Comparison of ENCODE assay signal across 8 cellular contexts in genomic region chr7:7567898-7568531, GRCh38. TPM values are rescaled to one million over a fixed set of nuclear protein-coding genes. Genes with fewer than 3 reads are reported as not detected.
DNase-seq lines count a peak whose midpoint lies in the region; ATAC-seq and TF ChIP-seq lines count a peak whose summit lies in the region.

No MANE protein-coding gene starts in this region.

- H3K4me3 Mint-ChIP-seq in CD4-positive, alpha-beta T cell = peak overlapping the region; percentile 89

- TF ChIP-seq CTCF in CD4-positive, alpha-beta T cell (IDR thresholded peaks at IDR 0.05) = no peak
- TF ChIP-seq CTCF in Loucy (conservative IDR thresholded peaks at IDR 0.05; ENCODE audit: low read length) = no peak
- no peak for TF ChIP-seq CTCF in colonic mucosa (IDR thresholded peaks at IDR 0.05)
- no peak for TF ChIP-seq CTCF in neural cell (IDR thresholded peaks at IDR 0.05; ENCODE audit: poor library complexity, severe bottlenecking)

- H4K20me1 ChIP-seq in Loucy (ENCODE audit: insufficient read depth, low read length, poor library complexity, severe bottlenecking) (peaks cover 15% of the 10 kb centered on the region), neural cell (ENCODE audit: insufficient read depth) (no peaks in the 10 kb centered on the region)

- H3K27me3 Mint-ChIP-seq in CD4-positive, alpha-beta T cell = no peaks in the 10 kb centered on the region

- no peak for ATAC-seq in CD4-positive, alpha-beta T cell (ENCODE audit: poor library complexity)

- CTCF ChIA-PET in CD4-positive, alpha-beta T cell (lab: Charles Lee) = interaction anchor here (1.3 to 1.4 kb wide), 2 partner anchors 12 to 386 kb away, joined by 3 to 4 read pairs; partner anchors contain the start of gene C1GALT1

- H3K27ac ChIP-seq in CD4-positive, alpha-beta T cell (ENCODE audit: low read depth, low read length) = no peak overlapping the region
- H3K27ac ChIP-seq in colonic mucosa (no peak overlapping the region), neural cell (ENCODE audit: low read length) (no peak overlapping the region)

- intact Hi-C loops in CD4-positive, alpha-beta T cell (cut with DNase I, micrococcal nuclease) = loop anchor here (5.0 to 10.0 kb wide), 2 partner anchors 74 to 383 kb away; partner anchors contain the start of genes C1GALT1 (in 1 of the 2) and UMAD1 (in 1 of the 2)
- intact Hi-C loops in colonic mucosa (cut with DNase I) = no loop called here

- POLR2A ChIA-PET in CD4-positive, alpha-beta T cell (lab: Charles Lee) = interaction anchor here (0.5 to 6.0 kb wide), 4 partner anchors 72 to 629 kb away, joined by 3 to 36 read pairs (median 5); partner anchors contain the start of genes C1GALT1 and UMAD1

- H3K9me3 ChIP-seq in CD4-positive, alpha-beta T cell (ENCODE audit: control insufficient read depth, low read length) = no peaks in the 10 kb centered on the region
- H3K9me3 ChIP-seq in Loucy (ENCODE audit: insufficient read depth, low read depth, low read length) = no peaks in the 10 kb centered on the region
- no peaks in the 10 kb centered on the region for H3K9me3 ChIP-seq in colonic mucosa
- no peaks in the 10 kb centered on the region for H3K9me3 ChIP-seq in neural cell (ENCODE audit: low read length)

- H3K36me3 Mint-ChIP-seq in CD4-positive, alpha-beta T cell (ENCODE audit: low read depth) = peaks cover 16% of the 10 kb centered on the region

- peak overlapping the region; percentile 87 for H3K27ac Mint-ChIP-seq in CD4-positive, alpha-beta T cell

- H3K9me3 Mint-ChIP-seq in CD4-positive, alpha-beta T cell = no peaks in the 10 kb centered on the region

- DNase-seq in CD4-positive, alpha-beta T cell = no peak
- DNase-seq in colonic mucosa = no peak
- DNase-seq in NCI-H526 treated with DMSO at 0.1 percent for 48 hours (lab: John Stamatoyannopoulos, UW) = no peak
- no peak for DNase-seq in H4 (ENCODE audit: low spot score)
- DNase-seq in effector CD4-positive, alpha-beta T cell = no peak
- no peak for DNase-seq in NCI-H1930 (lab: John Stamatoyannopoulos, UW)

- TF ChIP-seq EP300 in neural cell (conservative IDR thresholded peaks at IDR 0.05; ENCODE audit: poor library complexity, severe bottlenecking) = no peak

- peaks cover 38% of the 10 kb centered on the region for H3K4me1 Mint-ChIP-seq in CD4-positive, alpha-beta T cell (ENCODE audit: low read depth)

- H3K27me3 ChIP-seq in CD4-positive, alpha-beta T cell (ENCODE audit: control insufficient read depth, insufficient read depth, low read length) = no peaks in the 10 kb centered on the region
- H3K27me3 ChIP-seq in Loucy (ENCODE audit: insufficient read depth, low read length, poor library complexity, severe bottlenecking) (no peaks in the 10 kb centered on the region), colonic mucosa (no peaks in the 10 kb centered on the region), neural cell (ENCODE audit: insufficient read depth, low read depth, low read length) (no peaks in the 10 kb centered on the region)

- H3F3A ChIP-seq in Loucy (ENCODE audit: low read depth) = no peaks in the 10 kb centered on the region; the same call in 1 of the 2 replicates
- peaks cover 3% of the 10 kb centered on the region for H3F3A ChIP-seq in neural cell (ENCODE audit: insufficient read depth, low read length, poor library complexity, severe bottlenecking)

- no peaks in the 10 kb centered on the region for H3K9me2 ChIP-seq in Loucy (replicated peaks; ENCODE audit: low read depth, low read length)
- H3K9me2 ChIP-seq in neural cell (ENCODE audit: insufficient read depth, low read length) = no peaks in the 10 kb centered on the region

- peak overlapping the region; percentile 91 for H3K4me2 ChIP-seq in Loucy (ENCODE audit: low read depth, low read length, poor library complexity, severe bottlenecking)
- H3K4me2 ChIP-seq in neural cell (ENCODE audit: low read length) = peak overlapping the region; percentile 89

- TF ChIP-seq RAD21 in neural cell (conservative IDR thresholded peaks at IDR 0.05) = no peak

- H3K79me2 ChIP-seq in Loucy (ENCODE audit: insufficient read depth, low read length) = peaks cover 57% of the 10 kb centered on the region
- H3K79me2 ChIP-seq in neural cell (replicated peaks; ENCODE audit: insufficient read depth, low read length) = peaks cover 37% of the 10 kb centered on the region

- H3K9ac ChIP-seq in Loucy (ENCODE audit: low read depth, low read length, poor library complexity, severe bottlenecking) = peak overlapping the region; percentile 92
- H3K9ac ChIP-seq in colonic mucosa (ENCODE audit: low read depth in 2 of 2, low read length in 2 of 2) = peak overlapping the region in 1 of 2 donors; percentile 88
- peak overlapping the region; percentile 74 for H3K9ac ChIP-seq in neural cell (ENCODE audit: low read length)

- H3K4me1 ChIP-seq in Loucy (ENCODE audit: insufficient read depth, low read length, poor library complexity, severe bottlenecking) = peaks cover 56% of the 10 kb centered on the region
- H3K4me1 ChIP-seq in colonic mucosa = no peaks in the 10 kb centered on the region

- peak overlapping the region; percentile 99 for H3K4me3 ChIP-seq in Loucy (ENCODE audit: low read length, poor library complexity, severe bottlenecking)
- peak overlapping the region; percentile 67 for H3K4me3 ChIP-seq in colonic mucosa
- peak overlapping the region; percentile 84 for H3K4me3 ChIP-seq in neural cell (ENCODE audit: low read length)

- H3K36me3 ChIP-seq in Loucy (ENCODE audit: insufficient read depth, low read length) = no peaks in the 10 kb centered on the region
- no peaks in the 10 kb centered on the region for H3K36me3 ChIP-seq in colonic mucosa
- no peaks in the 10 kb centered on the region for H3K36me3 ChIP-seq in neural cell (ENCODE audit: insufficient read depth, low read length)

- H2AFZ ChIP-seq in Loucy (ENCODE audit: low read length) = no peak overlapping the region
- no peak overlapping the region for H2AFZ ChIP-seq in neural cell (ENCODE audit: low read depth, low read length)

TF ChIP-seq in neural cell, 6 proteins besides CTCF, POLR2A, EP300 and RAD21:
- no peak for TF ChIP-seq MXI1 (conservative IDR thresholded peaks at IDR 0.05; ENCODE audit: poor library complexity, severe bottlenecking)
- TF ChIP-seq EZH2 (IDR thresholded peaks at IDR 0.05; ENCODE audit: borderline replicate concordance, insufficient read depth, low read length, poor library complexity, severe bottlenecking) = no peak
TF ChIP-seq in neural cell: peak in this region for 0.

RNA-seq across cellular contexts. Expression of gene MIOS, which starts 1.3 kb away (rescaled TPM):
- 10 to 100 TPM; 30.8 to 33.3 TPM for total RNA-seq in CD4-positive, alpha-beta T cell
- total RNA-seq in colonic mucosa = 10 to 100 TPM; 23.7 to 26.8 TPM
- 46.2 and 52.2 TPM in 2 replicates for polyA plus RNA-seq in neural cell
- 95.9 and 106 TPM in 2 replicates for polyA minus RNA-seq in neural cell
- 46.1 and 52.8 TPM in 2 replicates for total RNA-seq in H4 (2014; rRNA removed; shearing (Covaris generic))

RNA-seq across cellular contexts. Expression of gene COL28A1, which starts 32.3 kb away (rescaled TPM):
- total RNA-seq in CD4-positive, alpha-beta T cell = under 1 TPM in 1 of 2 experiments, not detected in 1; 0.22 TPM
- 1 to 10 TPM; 1.2 to 3.5 TPM for total RNA-seq in colonic mucosa
- polyA plus RNA-seq in neural cell = 1.0 and 1.4 TPM in 2 replicates
- polyA minus RNA-seq in neural cell = 1.5 TPM in 2 replicates
- total RNA-seq in H4 (2014; rRNA removed; shearing (Covaris generic)) = not detected in 2 replicates
